10 cellular contexts compared by ENCODE assay signal in the genomic region with DNA sequence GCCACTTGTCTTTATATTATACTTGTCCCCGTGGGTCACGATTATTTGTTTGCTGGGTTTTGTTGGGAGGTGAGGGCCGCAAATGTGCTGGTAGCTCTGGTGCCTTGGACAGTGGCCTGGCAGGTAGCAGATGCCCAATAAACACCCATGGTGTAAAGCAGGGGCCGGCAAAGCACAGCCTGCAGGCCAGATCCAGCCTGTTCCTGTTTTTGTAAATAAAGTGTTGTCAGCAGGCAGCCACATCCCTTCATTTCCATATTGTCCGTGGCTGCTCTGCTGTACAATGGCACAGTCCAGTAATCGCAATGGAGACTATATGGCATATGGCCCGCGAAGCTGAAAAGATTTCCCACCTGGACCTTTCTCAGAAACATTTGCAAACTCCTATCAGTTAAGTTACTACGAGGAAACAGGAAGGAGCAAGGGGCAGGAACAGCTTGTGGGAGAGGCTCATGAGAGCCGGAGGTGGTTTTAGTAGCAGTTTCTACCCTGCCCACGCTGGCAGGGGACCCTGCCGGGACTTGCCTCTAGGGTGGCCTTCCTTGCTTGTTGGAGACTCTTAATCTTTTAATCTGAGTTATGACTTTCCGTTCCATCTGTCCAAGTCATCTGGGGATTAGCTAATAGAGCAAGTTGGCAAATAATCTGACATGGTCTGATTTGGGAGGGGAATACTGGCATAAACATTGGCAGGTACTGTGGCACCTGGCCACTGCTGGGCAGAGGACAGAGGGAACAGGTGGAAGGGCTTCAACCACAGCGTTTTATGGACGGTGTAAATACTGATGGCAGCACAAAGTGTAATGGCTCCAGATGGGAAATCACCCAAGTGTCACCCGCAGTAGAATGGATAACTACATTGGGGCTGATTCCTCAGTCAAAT. TPM values are rescaled to one million over a fixed set of nuclear protein-coding genes. Genes with fewer than 3 reads are reported as not detected.
DNase-seq lines count a peak whose midpoint lies in the region; FAIRE-seq and TF ChIP-seq lines count a peak whose summit lies in the region.
"Had no signal": no experiment of that assay in that cellular context is flagged by ENCODE, and none has a peak within 500 bp of the region (broad histone marks: within the 10 kb centered on the region; RNA-seq: fewer than 3 reads in every experiment).

No MANE protein-coding gene starts in this region.

- in situ Hi-C loops in G401 (cut with HindIII; ENCODE audit: low sequenced_read_pairs) = no loop called here

- WGBS in ovary, 3 donors = 62 to 70% (median 68%) methylated on average over 16 of the region's 16 CpGs

- H3K4me1 Mint-ChIP-seq in activated CD4-positive, alpha-beta memory T cell treated with anti-CD3 and anti-CD28 coated beads for 36 hours (ENCODE audit: low read depth) = no peaks in the 10 kb centered on the region
- H3K4me1 Mint-ChIP-seq in osteocyte (ENCODE audit: unreplicated experiment) = peaks cover 21% of the 10 kb centered on the region

- no peaks in the 10 kb centered on the region for H3K27me3 ChIP-seq in bronchial epithelial cell (ENCODE audit: control insufficient read depth, insufficient read depth, low read length)
- H3K27me3 ChIP-seq in ovary = no peaks in the 10 kb centered on the region

- H3K27me3 Mint-ChIP-seq in activated CD4-positive, alpha-beta memory T cell treated with anti-CD3 and anti-CD28 coated beads for 36 hours = peaks cover 3% of the 10 kb centered on the region
- no peaks in the 10 kb centered on the region for H3K27me3 Mint-ChIP-seq in osteocyte (ENCODE audit: unreplicated experiment)

- intact Hi-C loops in ovary (cut with DNase I) = no loop called here
- intact Hi-C loops in activated CD4-positive, alpha-beta memory T cell treated with anti-CD3 and anti-CD28 coated beads for 36 hours (cut with micrococcal nuclease) = no loop called here

- CTCF ChIA-PET in activated CD4-positive, alpha-beta memory T cell treated with anti-CD3 and anti-CD28 coated beads for 36 hours (lab: Charles Lee) = interaction anchor here (0.8 kb wide), 1 partner anchor 13 kb away, joined by 3 read pairs; no protein-coding TSS in a partner anchor

- H3K4me3 ChIP-seq in bronchial epithelial cell (ENCODE audit: low read depth, low read length) = no peak overlapping the region
- H3K4me3 ChIP-seq in ovary = no peak overlapping the region

- no peak for TF ChIP-seq POLR2A in ovary (IDR thresholded peaks at IDR 0.05)

- H3K4me1 ChIP-seq in ovary (ENCODE audit: insufficient read depth) = peaks cover 13% of the 10 kb centered on the region
- H3K4me1 ChIP-seq: Caco-2 had no signal

- TF ChIP-seq EP300 in ovary (IDR thresholded peaks at IDR 0.05) = no peak

- DNase-seq in G401 (ENCODE audit: low spot score) (peak; percentile 73), MV-4-11 (lab: John Stamatoyannopoulos, UW) (peak; percentile 61), bronchial epithelial cell (ENCODE audit: low read depth) (peak; percentile 72), ovary (no peak), islet precursor cell (no peak), osteocyte (ENCODE audit: extremely low spot score, unreplicated experiment) (no peak)
- no peak for DNase-seq in activated CD4-positive, alpha-beta memory T cell treated with anti-CD3 and anti-CD28 coated beads for 36 hours
- no peak for DNase-seq in activated CD4-positive, CD25-positive, alpha-beta regulatory T cell (lab: John Stamatoyannopoulos, UW)
- DNase-seq: activated T-cell treated with anti-CD3 and anti-CD28 coated beads, Interleukin-2, amount 50 U/mL, for 4 hours; Caco-2 had no signal

- FAIRE-seq in bronchial epithelial cell (lab: Jason Lieb, UNC) = no peak

- peak overlapping the region; percentile 30 to 74 for H3K27ac ChIP-seq in ovary

- H3K4me3 Mint-ChIP-seq in activated CD4-positive, alpha-beta memory T cell treated with anti-CD3 and anti-CD28 coated beads for 36 hours = no peak overlapping the region
- no peak overlapping the region for H3K4me3 Mint-ChIP-seq in osteocyte (ENCODE audit: unreplicated experiment)
- H3K4me3 Mint-ChIP-seq: activated T-cell treated with anti-CD3 and anti-CD28 coated beads, Interleukin-2, amount 50 U/mL, for 4 hours had no signal

- TF ChIP-seq CTCF in bronchial epithelial cell (IDR thresholded peaks at IDR 0.05; ENCODE audit: insufficient read depth, low read length, severe bottlenecking) = no peak
- TF ChIP-seq CTCF in ovary (IDR thresholded peaks at IDR 0.05) = no peak
- no peak for TF ChIP-seq CTCF in osteocyte (IDR thresholded peaks at IDR 0.05)

- H3K9me3 ChIP-seq in ovary = no peaks in the 10 kb centered on the region
- H3K9me3 ChIP-seq: Caco-2 had no signal

- H3K36me3 ChIP-seq in bronchial epithelial cell (ENCODE audit: control insufficient read depth, insufficient read depth, low read length) (no peaks in the 10 kb centered on the region), ovary (no peaks in the 10 kb centered on the region)

- H3K36me3 Mint-ChIP-seq in activated CD4-positive, alpha-beta memory T cell treated with anti-CD3 and anti-CD28 coated beads for 36 hours = no peaks in the 10 kb centered on the region
- no peaks in the 10 kb centered on the region for H3K36me3 Mint-ChIP-seq in osteocyte (ENCODE audit: unreplicated experiment)

- H3K9me3 Mint-ChIP-seq in activated CD4-positive, alpha-beta memory T cell treated with anti-CD3 and anti-CD28 coated beads for 36 hours = no peaks in the 10 kb centered on the region
- H3K9me3 Mint-ChIP-seq in osteocyte (ENCODE audit: unreplicated experiment) = peaks cover 5% of the 10 kb centered on the region
- H3K9me3 Mint-ChIP-seq: activated T-cell treated with anti-CD3 and anti-CD28 coated beads, Interleukin-2, amount 50 U/mL, for 4 hours had no signal

- POLR2A ChIA-PET in activated CD4-positive, alpha-beta memory T cell treated with anti-CD3 and anti-CD28 coated beads for 36 hours (lab: Charles Lee) = no interaction called here

- no peak overlapping the region for H3K27ac Mint-ChIP-seq in activated CD4-positive, alpha-beta memory T cell treated with anti-CD3 and anti-CD28 coated beads for 36 hours
- no peak overlapping the region for H3K27ac Mint-ChIP-seq in osteocyte (ENCODE audit: unreplicated experiment)

RNA-seq across cellular contexts. Expression of a gene that starts 19.6 kb away (rescaled TPM):
- total RNA-seq in G401 (2014; rRNA removed; shearing (Covaris generic)) = 2.6 and 3.6 TPM in 2 replicates
- total RNA-seq in bronchial epithelial cell = 1.3 and 2.4 TPM in 2 replicates
- total RNA-seq in ovary = 1 to 10 TPM in 6 of 7 donors, under 1 TPM in 1; 0.36 to 4.2 (median 3.1) TPM
- polyA plus RNA-seq in ovary = 1 to 10 TPM in 1 of 2 donors, under 1 TPM in 1; 0.92 to 3.0 TPM
- total RNA-seq in activated CD4-positive, alpha-beta memory T cell treated with anti-CD3 and anti-CD28 coated beads for 36 hours = not detected
- 2.3 and 3.7 TPM in 2 replicates for total RNA-seq in osteocyte

Comparison
In these comparisons a context has a peak if more than half of its experiments do, and no peak if none do; other contexts are left out.
1. DNase-seq: peak in G401 (single experiment), MV-4-11 (single experiment) and bronchial epithelial cell (single experiment); none in ovary (0 of 5), islet precursor cell (single experiment), activated CD4-positive, alpha-beta memory T cell treated with anti-CD3 and anti-CD28 coated beads for 36 hours (single experiment), activated CD4-positive, CD25-positive, alpha-beta regulatory T cell (0 of 4) and osteocyte (single experiment).